1 cellular context compared by ENCODE assay signal in the genomic region with DNA sequence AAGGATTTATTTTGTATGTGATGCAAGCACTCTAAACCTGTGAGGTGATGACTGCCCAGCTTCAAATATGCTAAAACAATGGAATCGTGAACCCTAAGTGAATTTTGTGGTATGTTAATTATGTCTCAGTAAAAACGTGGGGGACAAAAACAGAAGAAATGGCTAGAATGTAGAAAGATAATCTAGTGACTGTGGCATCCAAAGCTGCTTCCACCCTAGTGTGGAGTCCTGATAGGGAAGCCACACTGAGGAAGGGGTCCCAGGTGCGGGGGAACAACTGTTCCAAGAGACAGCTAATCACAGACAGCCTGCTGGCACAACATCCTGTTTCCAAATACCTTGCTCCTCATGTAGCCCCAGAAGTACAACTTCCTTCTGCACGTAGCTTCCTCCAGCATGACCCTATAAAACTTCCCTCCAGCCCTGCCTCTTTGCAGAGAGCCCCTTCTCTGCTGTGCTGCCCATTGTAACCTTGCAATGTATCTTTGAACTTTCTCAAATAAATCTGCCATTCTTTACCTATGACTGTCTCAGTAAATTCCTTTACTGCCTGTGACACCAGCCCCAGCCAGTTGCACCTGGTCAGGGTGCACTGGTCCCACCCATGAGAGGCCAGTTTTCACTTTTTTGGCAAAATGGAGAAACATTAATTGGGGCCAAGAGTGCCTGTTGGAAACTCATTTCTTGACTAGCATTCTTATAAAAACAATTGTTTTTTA.
TF ChIP-seq lines count a peak whose summit lies in the region.

No MANE protein-coding gene starts in this region.

TF ChIP-seq in K562, 482 proteins besides CTCF, POLR2A, EP300 and RAD21 (continued from another document and continues in another):
- TF ChIP-seq, protein P1, sequence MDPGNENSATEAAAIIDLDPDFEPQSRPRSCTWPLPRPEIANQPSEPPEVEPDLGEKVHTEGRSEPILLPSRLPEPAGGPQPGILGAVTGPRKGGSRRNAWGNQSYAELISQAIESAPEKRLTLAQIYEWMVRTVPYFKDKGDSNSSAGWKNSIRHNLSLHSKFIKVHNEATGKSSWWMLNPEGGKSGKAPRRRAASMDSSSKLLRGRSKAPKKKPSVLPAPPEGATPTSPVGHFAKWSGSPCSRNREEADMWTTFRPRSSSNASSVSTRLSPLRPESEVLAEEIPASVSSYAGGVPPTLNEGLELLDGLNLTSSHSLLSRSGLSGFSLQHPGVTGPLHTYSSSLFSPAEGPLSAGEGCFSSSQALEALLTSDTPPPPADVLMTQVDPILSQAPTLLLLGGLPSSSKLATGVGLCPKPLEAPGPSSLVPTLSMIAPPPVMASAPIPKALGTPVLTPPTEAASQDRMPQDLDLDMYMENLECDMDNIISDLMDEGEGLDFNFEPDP (CRISPR knock-in tag; IDR thresholded peaks at IDR 0.05), result no peak
- TF ChIP-seq LCOR (CRISPR knock-in tag; IDR thresholded peaks at IDR 0.05) (no peak), CHD4 (IDR thresholded peaks at IDR 0.05; ENCODE audit: insufficient read depth, insufficient replicate concordance, low read depth, low read length, poor library complexity, severe bottlenecking) (no peak), PHF8 (IDR thresholded peaks at IDR 0.05; ENCODE audit: borderline replicate concordance, low read length) (no peak), HOXB6 (CRISPR knock-in tag; IDR thresholded peaks at IDR 0.05; ENCODE audit: borderline replicate concordance) (no peak), ZFP1 (CRISPR knock-in tag; IDR thresholded peaks at IDR 0.05) (no peak), YBX1 (IDR thresholded peaks at IDR 0.05) (no peak), MED1 (CRISPR knock-in tag; IDR thresholded peaks at IDR 0.05; ENCODE audit: borderline replicate concordance) (no peak), ETV6 (IDR thresholded peaks at IDR 0.05; ENCODE audit: borderline replicate concordance in 1 of 2, low read depth in 2 of 2, low read length in 1 of 2) (no peak), ETV6 (CRISPR knock-in tag; IDR thresholded peaks at IDR 0.05; ENCODE audit: borderline replicate concordance) (no peak), SMAD4 (CRISPR knock-in tag; conservative IDR thresholded peaks at IDR 0.05) (peak; percentile 63; the same call in 1 of the 2 replicates), SMAD2 (IDR thresholded peaks at IDR 0.05; ENCODE audit: low read depth, low read length) (no peak), TCFL5 (CRISPR knock-in tag; conservative IDR thresholded peaks at IDR 0.05) (no peak), HLTF (IDR thresholded peaks at IDR 0.05) (no peak), TARDBP (IDR thresholded peaks at IDR 0.05) (no peak), POLR2G (IDR thresholded peaks at IDR 0.05; ENCODE audit: low read depth, low read length) (no peak), ARID2 (IDR thresholded peaks at IDR 0.05) (no peak), CREM (IDR thresholded peaks at IDR 0.05; ENCODE audit: low read depth) (no peak; the same call in 1 of the 2 replicates), ZNF23 (CRISPR knock-in tag; IDR thresholded peaks at IDR 0.05) (no peak), KLF10 (CRISPR knock-in tag; IDR thresholded peaks at IDR 0.05) (no peak)
- TF ChIP-seq, protein P2, sequence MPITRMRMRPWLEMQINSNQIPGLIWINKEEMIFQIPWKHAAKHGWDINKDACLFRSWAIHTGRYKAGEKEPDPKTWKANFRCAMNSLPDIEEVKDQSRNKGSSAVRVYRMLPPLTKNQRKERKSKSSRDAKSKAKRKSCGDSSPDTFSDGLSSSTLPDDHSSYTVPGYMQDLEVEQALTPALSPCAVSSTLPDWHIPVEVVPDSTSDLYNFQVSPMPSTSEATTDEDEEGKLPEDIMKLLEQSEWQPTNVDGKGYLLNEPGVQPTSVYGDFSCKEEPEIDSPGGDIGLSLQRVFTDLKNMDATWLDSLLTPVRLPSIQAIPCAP (CRISPR knock-in tag; IDR thresholded peaks at IDR 0.05; ENCODE audit: borderline replicate concordance), result no peak
- TF ChIP-seq, protein P3, sequence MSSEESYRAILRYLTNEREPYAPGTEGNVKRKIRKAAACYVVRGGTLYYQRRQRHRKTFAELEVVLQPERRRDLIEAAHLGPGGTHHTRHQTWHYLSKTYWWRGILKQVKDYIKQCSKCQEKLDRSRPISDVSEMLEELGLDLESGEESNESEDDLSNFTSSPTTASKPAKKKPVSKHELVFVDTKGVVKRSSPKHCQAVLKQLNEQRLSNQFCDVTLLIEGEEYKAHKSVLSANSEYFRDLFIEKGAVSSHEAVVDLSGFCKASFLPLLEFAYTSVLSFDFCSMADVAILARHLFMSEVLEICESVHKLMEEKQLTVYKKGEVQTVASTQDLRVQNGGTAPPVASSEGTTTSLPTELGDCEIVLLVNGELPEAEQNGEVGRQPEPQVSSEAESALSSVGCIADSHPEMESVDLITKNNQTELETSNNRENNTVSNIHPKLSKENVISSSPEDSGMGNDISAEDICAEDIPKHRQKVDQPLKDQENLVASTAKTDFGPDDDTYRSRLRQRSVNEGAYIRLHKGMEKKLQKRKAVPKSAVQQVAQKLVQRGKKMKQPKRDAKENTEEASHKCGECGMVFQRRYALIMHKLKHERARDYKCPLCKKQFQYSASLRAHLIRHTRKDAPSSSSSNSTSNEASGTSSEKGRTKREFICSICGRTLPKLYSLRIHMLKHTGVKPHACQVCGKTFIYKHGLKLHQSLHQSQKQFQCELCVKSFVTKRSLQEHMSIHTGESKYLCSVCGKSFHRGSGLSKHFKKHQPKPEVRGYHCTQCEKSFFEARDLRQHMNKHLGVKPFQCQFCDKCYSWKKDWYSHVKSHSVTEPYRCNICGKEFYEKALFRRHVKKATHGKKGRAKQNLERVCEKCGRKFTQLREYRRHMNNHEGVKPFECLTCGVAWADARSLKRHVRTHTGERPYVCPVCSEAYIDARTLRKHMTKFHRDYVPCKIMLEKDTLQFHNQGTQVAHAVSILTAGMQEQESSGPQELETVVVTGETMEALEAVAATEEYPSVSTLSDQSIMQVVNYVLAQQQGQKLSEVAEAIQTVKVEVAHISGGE (CRISPR knock-in tag; IDR thresholded peaks at IDR 0.05), result no peak
- TF ChIP-seq, protein P4, sequence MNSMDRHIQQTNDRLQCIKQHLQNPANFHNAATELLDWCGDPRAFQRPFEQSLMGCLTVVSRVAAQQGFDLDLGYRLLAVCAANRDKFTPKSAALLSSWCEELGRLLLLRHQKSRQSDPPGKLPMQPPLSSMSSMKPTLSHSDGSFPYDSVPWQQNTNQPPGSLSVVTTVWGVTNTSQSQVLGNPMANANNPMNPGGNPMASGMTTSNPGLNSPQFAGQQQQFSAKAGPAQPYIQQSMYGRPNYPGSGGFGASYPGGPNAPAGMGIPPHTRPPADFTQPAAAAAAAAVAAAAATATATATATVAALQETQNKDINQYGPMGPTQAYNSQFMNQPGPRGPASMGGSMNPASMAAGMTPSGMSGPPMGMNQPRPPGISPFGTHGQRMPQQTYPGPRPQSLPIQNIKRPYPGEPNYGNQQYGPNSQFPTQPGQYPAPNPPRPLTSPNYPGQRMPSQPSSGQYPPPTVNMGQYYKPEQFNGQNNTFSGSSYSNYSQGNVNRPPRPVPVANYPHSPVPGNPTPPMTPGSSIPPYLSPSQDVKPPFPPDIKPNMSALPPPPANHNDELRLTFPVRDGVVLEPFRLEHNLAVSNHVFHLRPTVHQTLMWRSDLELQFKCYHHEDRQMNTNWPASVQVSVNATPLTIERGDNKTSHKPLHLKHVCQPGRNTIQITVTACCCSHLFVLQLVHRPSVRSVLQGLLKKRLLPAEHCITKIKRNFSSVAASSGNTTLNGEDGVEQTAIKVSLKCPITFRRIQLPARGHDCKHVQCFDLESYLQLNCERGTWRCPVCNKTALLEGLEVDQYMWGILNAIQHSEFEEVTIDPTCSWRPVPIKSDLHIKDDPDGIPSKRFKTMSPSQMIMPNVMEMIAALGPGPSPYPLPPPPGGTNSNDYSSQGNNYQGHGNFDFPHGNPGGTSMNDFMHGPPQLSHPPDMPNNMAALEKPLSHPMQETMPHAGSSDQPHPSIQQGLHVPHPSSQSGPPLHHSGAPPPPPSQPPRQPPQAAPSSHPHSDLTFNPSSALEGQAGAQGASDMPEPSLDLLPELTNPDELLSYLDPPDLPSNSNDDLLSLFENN (IDR thresholded peaks at IDR 0.05; ENCODE audit: low read depth in 2 of 2, low read length in 2 of 2), result no peak
- TF ChIP-seq, protein P5, sequence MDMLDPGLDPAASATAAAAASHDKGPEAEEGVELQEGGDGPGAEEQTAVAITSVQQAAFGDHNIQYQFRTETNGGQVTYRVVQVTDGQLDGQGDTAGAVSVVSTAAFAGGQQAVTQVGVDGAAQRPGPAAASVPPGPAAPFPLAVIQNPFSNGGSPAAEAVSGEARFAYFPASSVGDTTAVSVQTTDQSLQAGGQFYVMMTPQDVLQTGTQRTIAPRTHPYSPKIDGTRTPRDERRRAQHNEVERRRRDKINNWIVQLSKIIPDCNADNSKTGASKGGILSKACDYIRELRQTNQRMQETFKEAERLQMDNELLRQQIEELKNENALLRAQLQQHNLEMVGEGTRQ (CRISPR knock-in tag; IDR thresholded peaks at IDR 0.05), result no peak
- TF ChIP-seq, protein P6, sequence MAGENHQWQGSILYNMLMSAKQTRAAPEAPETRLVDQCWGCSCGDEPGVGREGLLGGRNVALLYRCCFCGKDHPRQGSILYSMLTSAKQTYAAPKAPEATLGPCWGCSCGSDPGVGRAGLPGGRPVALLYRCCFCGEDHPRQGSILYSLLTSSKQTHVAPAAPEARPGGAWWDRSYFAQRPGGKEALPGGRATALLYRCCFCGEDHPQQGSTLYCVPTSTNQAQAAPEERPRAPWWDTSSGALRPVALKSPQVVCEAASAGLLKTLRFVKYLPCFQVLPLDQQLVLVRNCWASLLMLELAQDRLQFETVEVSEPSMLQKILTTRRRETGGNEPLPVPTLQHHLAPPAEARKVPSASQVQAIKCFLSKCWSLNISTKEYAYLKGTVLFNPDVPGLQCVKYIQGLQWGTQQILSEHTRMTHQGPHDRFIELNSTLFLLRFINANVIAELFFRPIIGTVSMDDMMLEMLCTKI (IDR thresholded peaks at IDR 0.05; ENCODE audit: partially characterized antibody), result no peak
- TF ChIP-seq, protein P7, sequence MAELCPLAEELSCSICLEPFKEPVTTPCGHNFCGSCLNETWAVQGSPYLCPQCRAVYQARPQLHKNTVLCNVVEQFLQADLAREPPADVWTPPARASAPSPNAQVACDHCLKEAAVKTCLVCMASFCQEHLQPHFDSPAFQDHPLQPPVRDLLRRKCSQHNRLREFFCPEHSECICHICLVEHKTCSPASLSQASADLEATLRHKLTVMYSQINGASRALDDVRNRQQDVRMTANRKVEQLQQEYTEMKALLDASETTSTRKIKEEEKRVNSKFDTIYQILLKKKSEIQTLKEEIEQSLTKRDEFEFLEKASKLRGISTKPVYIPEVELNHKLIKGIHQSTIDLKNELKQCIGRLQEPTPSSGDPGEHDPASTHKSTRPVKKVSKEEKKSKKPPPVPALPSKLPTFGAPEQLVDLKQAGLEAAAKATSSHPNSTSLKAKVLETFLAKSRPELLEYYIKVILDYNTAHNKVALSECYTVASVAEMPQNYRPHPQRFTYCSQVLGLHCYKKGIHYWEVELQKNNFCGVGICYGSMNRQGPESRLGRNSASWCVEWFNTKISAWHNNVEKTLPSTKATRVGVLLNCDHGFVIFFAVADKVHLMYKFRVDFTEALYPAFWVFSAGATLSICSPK (IDR thresholded peaks at IDR 0.05; ENCODE audit: borderline replicate concordance), result no peak
- TF ChIP-seq, protein P8, sequence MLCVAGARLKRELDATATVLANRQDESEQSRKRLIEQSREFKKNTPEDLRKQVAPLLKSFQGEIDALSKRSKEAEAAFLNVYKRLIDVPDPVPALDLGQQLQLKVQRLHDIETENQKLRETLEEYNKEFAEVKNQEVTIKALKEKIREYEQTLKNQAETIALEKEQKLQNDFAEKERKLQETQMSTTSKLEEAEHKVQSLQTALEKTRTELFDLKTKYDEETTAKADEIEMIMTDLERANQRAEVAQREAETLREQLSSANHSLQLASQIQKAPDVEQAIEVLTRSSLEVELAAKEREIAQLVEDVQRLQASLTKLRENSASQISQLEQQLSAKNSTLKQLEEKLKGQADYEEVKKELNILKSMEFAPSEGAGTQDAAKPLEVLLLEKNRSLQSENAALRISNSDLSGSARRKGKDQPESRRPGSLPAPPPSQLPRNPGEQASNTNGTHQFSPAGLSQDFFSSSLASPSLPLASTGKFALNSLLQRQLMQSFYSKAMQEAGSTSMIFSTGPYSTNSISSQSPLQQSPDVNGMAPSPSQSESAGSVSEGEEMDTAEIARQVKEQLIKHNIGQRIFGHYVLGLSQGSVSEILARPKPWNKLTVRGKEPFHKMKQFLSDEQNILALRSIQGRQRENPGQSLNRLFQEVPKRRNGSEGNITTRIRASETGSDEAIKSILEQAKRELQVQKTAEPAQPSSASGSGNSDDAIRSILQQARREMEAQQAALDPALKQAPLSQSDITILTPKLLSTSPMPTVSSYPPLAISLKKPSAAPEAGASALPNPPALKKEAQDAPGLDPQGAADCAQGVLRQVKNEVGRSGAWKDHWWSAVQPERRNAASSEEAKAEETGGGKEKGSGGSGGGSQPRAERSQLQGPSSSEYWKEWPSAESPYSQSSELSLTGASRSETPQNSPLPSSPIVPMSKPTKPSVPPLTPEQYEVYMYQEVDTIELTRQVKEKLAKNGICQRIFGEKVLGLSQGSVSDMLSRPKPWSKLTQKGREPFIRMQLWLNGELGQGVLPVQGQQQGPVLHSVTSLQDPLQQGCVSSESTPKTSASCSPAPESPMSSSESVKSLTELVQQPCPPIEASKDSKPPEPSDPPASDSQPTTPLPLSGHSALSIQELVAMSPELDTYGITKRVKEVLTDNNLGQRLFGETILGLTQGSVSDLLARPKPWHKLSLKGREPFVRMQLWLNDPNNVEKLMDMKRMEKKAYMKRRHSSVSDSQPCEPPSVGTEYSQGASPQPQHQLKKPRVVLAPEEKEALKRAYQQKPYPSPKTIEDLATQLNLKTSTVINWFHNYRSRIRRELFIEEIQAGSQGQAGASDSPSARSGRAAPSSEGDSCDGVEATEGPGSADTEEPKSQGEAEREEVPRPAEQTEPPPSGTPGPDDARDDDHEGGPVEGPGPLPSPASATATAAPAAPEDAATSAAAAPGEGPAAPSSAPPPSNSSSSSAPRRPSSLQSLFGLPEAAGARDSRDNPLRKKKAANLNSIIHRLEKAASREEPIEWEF (CRISPR knock-in tag; IDR thresholded peaks at IDR 0.05), result no peak
- TF ChIP-seq, protein P9, sequence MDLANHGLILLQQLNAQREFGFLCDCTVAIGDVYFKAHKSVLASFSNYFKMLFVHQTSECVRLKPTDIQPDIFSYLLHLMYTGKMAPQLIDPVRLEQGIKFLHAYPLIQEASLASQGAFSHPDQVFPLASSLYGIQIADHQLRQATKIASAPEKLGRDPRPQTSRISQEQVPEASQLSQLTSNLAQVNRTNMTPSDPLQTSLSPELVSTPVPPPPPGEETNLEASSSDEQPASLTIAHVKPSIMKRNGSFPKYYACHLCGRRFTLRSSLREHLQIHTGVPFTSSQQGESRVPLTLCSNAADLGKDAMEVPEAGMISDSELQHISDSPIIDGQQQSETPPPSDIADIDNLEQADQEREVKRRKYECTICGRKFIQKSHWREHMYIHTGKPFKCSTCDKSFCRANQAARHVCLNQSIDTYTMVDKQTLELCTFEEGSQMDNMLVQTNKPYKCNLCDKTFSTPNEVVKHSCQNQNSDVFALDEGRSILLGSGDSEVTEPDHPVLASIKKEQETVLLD (IDR thresholded peaks at IDR 0.05), result no peak
- TF ChIP-seq, protein P10, sequence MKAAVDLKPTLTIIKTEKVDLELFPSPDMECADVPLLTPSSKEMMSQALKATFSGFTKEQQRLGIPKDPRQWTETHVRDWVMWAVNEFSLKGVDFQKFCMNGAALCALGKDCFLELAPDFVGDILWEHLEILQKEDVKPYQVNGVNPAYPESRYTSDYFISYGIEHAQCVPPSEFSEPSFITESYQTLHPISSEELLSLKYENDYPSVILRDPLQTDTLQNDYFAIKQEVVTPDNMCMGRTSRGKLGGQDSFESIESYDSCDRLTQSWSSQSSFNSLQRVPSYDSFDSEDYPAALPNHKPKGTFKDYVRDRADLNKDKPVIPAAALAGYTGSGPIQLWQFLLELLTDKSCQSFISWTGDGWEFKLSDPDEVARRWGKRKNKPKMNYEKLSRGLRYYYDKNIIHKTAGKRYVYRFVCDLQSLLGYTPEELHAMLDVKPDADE (conservative IDR thresholded peaks at IDR 0.05; ENCODE audit: control insufficient read depth, low read depth, low read length), result peak; percentile 62
